ENCODE assay signal across 8 cellular contexts in the genomic region with DNA sequence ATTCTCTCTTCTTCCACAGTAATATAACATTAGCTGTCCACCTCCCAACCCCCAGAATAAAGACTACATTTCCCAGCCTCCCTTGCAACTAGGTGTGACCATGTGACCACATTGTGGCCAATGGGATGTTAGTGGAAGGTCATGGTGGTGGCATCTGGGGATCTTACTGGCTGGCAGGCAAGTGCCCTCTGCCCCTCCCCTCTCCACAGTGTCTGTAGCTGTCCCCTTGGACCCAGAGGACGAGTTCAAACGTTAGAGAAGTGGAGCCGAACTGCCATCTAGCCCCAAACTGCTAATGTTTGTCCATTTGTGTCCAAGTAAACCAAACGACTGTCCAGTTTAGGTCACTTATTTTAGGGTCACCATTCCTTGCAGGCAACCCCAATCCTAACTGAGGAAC. TPM values are rescaled to one million over a fixed set of nuclear protein-coding genes. Genes with fewer than 3 reads are reported as not detected.
DNase-seq lines count a peak whose midpoint lies in the region; ATAC-seq and TF ChIP-seq lines count a peak whose summit lies in the region.

No MANE protein-coding gene starts in this region.

- TF ChIP-seq CTCF in cardiac muscle cell (IDR thresholded peaks at IDR 0.05; ENCODE audit: low read depth, low read length) = no peak

- H3K27me3 ChIP-seq in cardiac muscle cell = no peaks in the 10 kb centered on the region

- intact Hi-C loops in activated CD4-positive, alpha-beta memory T cell treated with anti-CD3 and anti-CD28 coated beads for 36 hours (cut with micrococcal nuclease) = no loop called here

- no peaks in the 10 kb centered on the region for H3K36me3 Mint-ChIP-seq in activated CD8-positive, alpha-beta memory T cell treated with anti-CD3 and anti-CD28 coated beads, Interleukin-2, amount 10 ng/mL, durations not matched to agents 7 days and 5 days
- no peaks in the 10 kb centered on the region for H3K36me3 Mint-ChIP-seq in activated CD4-positive, alpha-beta memory T cell treated with anti-CD3 and anti-CD28 coated beads for 36 hours

- H3K27me3 Mint-ChIP-seq in activated CD8-positive, alpha-beta memory T cell treated with anti-CD3 and anti-CD28 coated beads, Interleukin-2, amount 10 ng/mL, durations not matched to agents 7 days and 5 days = no peaks in the 10 kb centered on the region
- H3K27me3 Mint-ChIP-seq in activated CD4-positive, alpha-beta memory T cell treated with anti-CD3 and anti-CD28 coated beads for 36 hours = peaks cover 7% of the 10 kb centered on the region

- CTCF ChIA-PET in activated CD8-positive, alpha-beta memory T cell treated with anti-CD3 and anti-CD28 coated beads, Interleukin-2, amount 10 ng/mL, durations not matched to agents 7 days and 5 days (lab: Charles Lee) = interaction anchor here (1.5 kb wide), 1 partner anchor 11 kb away, joined by 5 read pairs; no protein-coding TSS in a partner anchor
- CTCF ChIA-PET in activated CD4-positive, alpha-beta memory T cell treated with anti-CD3 and anti-CD28 coated beads for 36 hours (lab: Charles Lee) = interaction anchor here (4.5 kb wide), 1 partner anchor 10 kb away, joined by 36 read pairs; no protein-coding TSS in a partner anchor

- POLR2A ChIA-PET in activated CD4-positive, alpha-beta memory T cell treated with anti-CD3 and anti-CD28 coated beads for 36 hours (lab: Charles Lee) = no interaction called here

- H3K27ac Mint-ChIP-seq in activated CD8-positive, alpha-beta memory T cell treated with anti-CD3 and anti-CD28 coated beads, Interleukin-2, amount 10 ng/mL, durations not matched to agents 7 days and 5 days = no peak overlapping the region
- no peak overlapping the region for H3K27ac Mint-ChIP-seq in activated CD4-positive, alpha-beta memory T cell treated with anti-CD3 and anti-CD28 coated beads for 36 hours

- H3K4me3 ChIP-seq in cardiac muscle cell = no peak overlapping the region

- no peak overlapping the region for H3K27ac ChIP-seq in cardiac muscle cell

- H3K36me3 ChIP-seq in cardiac muscle cell = no peaks in the 10 kb centered on the region

- peak; percentile 52 for DNase-seq in activated CD8-positive, alpha-beta memory T cell treated with anti-CD3 and anti-CD28 coated beads, Interleukin-2, amount 10 ng/mL, durations not matched to agents 7 days and 5 days
- DNase-seq in activated CD8-positive, alpha-beta memory T cell treated with anti-CD3 and anti-CD28 coated beads, Interleukin-2, amount 50 U/mL, for 4 hours = no peak
- DNase-seq in M059J (ENCODE audit: low read depth) (peak; percentile 73), cardiac muscle cell (ENCODE audit: low read depth in 1 of 2, low spot score in 1 of 2) (peak; percentile 76 to 89), renal cortical epithelial cell (ENCODE audit: low read depth) (peak; percentile 76), COR-L47 (lab: John Stamatoyannopoulos, UW) (no peak), activated gamma-delta T cell (lab: John Stamatoyannopoulos, UW) (no peak)
- DNase-seq in activated CD4-positive, alpha-beta memory T cell treated with anti-CD3 and anti-CD28 coated beads for 36 hours = peak; percentile 53

- H3K4me3 Mint-ChIP-seq in activated CD8-positive, alpha-beta memory T cell treated with anti-CD3 and anti-CD28 coated beads, Interleukin-2, amount 10 ng/mL, durations not matched to agents 7 days and 5 days = no peak overlapping the region
- no peak overlapping the region for H3K4me3 Mint-ChIP-seq in activated CD4-positive, alpha-beta memory T cell treated with anti-CD3 and anti-CD28 coated beads for 36 hours

- H3K4me1 Mint-ChIP-seq in activated CD8-positive, alpha-beta memory T cell treated with anti-CD3 and anti-CD28 coated beads, Interleukin-2, amount 10 ng/mL, durations not matched to agents 7 days and 5 days = no peaks in the 10 kb centered on the region
- no peaks in the 10 kb centered on the region for H3K4me1 Mint-ChIP-seq in activated CD4-positive, alpha-beta memory T cell treated with anti-CD3 and anti-CD28 coated beads for 36 hours (ENCODE audit: low read depth)

- peak; percentile 60 for ATAC-seq in activated CD8-positive, alpha-beta memory T cell treated with anti-CD3 and anti-CD28 coated beads, Interleukin-2, amount 10 ng/mL, durations not matched to agents 7 days and 5 days

- no peaks in the 10 kb centered on the region for H3K9me3 Mint-ChIP-seq in activated CD8-positive, alpha-beta memory T cell treated with anti-CD3 and anti-CD28 coated beads, Interleukin-2, amount 10 ng/mL, durations not matched to agents 7 days and 5 days (ENCODE audit: low read depth)
- H3K9me3 Mint-ChIP-seq in activated CD4-positive, alpha-beta memory T cell treated with anti-CD3 and anti-CD28 coated beads for 36 hours = no peaks in the 10 kb centered on the region

- H3K9me3 ChIP-seq in cardiac muscle cell (ENCODE audit: low read depth) = no peaks in the 10 kb centered on the region

- peaks cover 8% of the 10 kb centered on the region for H3K4me1 ChIP-seq in cardiac muscle cell (ENCODE audit: low read depth)

RNA-seq across cellular contexts. Expression of a gene that starts 26.6 kb away (rescaled TPM):
- total RNA-seq in activated CD8-positive, alpha-beta memory T cell treated with anti-CD3 and anti-CD28 coated beads, Interleukin-2, amount 10 ng/mL, durations not matched to agents 7 days and 5 days = not detected
- total RNA-seq in M059J (2014; rRNA removed; shearing (Covaris generic)) = not detected in 2 replicates
- not detected for total RNA-seq in activated CD4-positive, alpha-beta memory T cell treated with anti-CD3 and anti-CD28 coated beads for 36 hours
- total RNA-seq in cardiac muscle cell (not detected in 2 replicates), renal cortical epithelial cell (not detected in 2 replicates)
- not detected in 2 replicates for polyA plus RNA-seq in cardiac muscle cell

RNA-seq across cellular contexts. Expression of a gene that starts 28.2 kb away (rescaled TPM):
- total RNA-seq in activated CD8-positive, alpha-beta memory T cell treated with anti-CD3 and anti-CD28 coated beads, Interleukin-2, amount 10 ng/mL, durations not matched to agents 7 days and 5 days = not detected
- total RNA-seq in M059J (2014; rRNA removed; shearing (Covaris generic)) = 0.05 and 0.52 TPM in 2 replicates
- not detected for total RNA-seq in activated CD4-positive, alpha-beta memory T cell treated with anti-CD3 and anti-CD28 coated beads for 36 hours
- total RNA-seq in cardiac muscle cell (18.5 and 18.9 TPM in 2 replicates), renal cortical epithelial cell (0.05 TPM in 1 of 2 replicates, not detected in the other)
- 20.1 and 22.2 TPM in 2 replicates for polyA plus RNA-seq in cardiac muscle cell

Comparison
In these comparisons a context has a peak if more than half of its experiments do, and no peak if none do; other contexts are left out.
1. DNase-seq: peak in activated CD8-positive, alpha-beta memory T cell treated with anti-CD3 and anti-CD28 coated beads, Interleukin-2, amount 10 ng/mL, durations not matched to agents 7 days and 5 days (single experiment), M059J (single experiment), activated CD4-positive, alpha-beta memory T cell treated with anti-CD3 and anti-CD28 coated beads for 36 hours (single experiment), cardiac muscle cell (2 of 2) and renal cortical epithelial cell (single experiment); none in activated CD8-positive, alpha-beta memory T cell treated with anti-CD3 and anti-CD28 coated beads, Interleukin-2, amount 50 U/mL, for 4 hours (single experiment), COR-L47 (single experiment) and activated gamma-delta T cell (single experiment).
2. RNA of a gene that starts 28.2 kb away (total RNA-seq): 18.5 to 18.9 TPM in cardiac muscle cell; 0.05 TPM in renal cortical epithelial cell, 0.05 to 0.52 TPM in M059J, not detected in activated CD8-positive, alpha-beta memory T cell treated with anti-CD3 and anti-CD28 coated beads, Interleukin-2, amount 10 ng/mL, durations not matched to agents 7 days and 5 days and not detected in activated CD4-positive, alpha-beta memory T cell treated with anti-CD3 and anti-CD28 coated beads for 36 hours; every median in the first group is over 10 times any median in the second.